18 cellular contexts compared by ENCODE assay signal in the genomic region with DNA sequence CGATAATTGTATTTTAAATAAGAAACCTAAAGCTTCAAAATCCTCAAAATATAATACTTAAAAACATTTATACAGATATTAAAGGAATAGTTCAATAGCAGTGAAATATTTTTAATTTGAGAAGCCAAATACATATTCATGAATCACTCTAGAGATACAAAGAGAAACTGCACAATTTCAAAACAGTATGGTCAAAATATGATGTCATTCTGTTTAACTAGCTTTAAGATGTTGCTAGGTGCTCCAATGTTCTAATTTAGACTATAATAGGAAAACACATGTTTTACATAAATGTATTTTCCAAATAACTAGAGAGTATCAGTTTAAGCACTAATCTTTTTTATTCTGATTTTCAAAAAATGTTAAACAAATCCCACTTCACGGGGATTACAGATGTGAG. TPM values are rescaled to one million over a fixed set of nuclear protein-coding genes. Genes with fewer than 3 reads are reported as not detected.
DNase-seq lines count a peak whose midpoint lies in the region; ATAC-seq and TF ChIP-seq lines count a peak whose summit lies in the region.
"Had no signal": no experiment of that assay in that cellular context is flagged by ENCODE, and none has a peak within 500 bp of the region (broad histone marks: within the 10 kb centered on the region; RNA-seq: fewer than 3 reads in every experiment).

No MANE protein-coding gene starts in this region.

- intact Hi-C loops in CD4-positive, alpha-beta memory T cell (cut with micrococcal nuclease): no loop called here

- H3K4me1 ChIP-seq in CD4-positive, alpha-beta memory T cell (ENCODE audit: insufficient read depth, low read length): peaks cover 57% of the 10 kb centered on the region
- H3K4me1 ChIP-seq: prostate gland had no signal

- H3K36me3 Mint-ChIP-seq in activated T-cell treated with anti-CD3 and anti-CD28 coated beads, Interleukin-2, amount 50 U/mL, for 4 hours (ENCODE audit: insufficient read depth): no peaks in the 10 kb centered on the region
- peaks cover 0 to 3% of the 10 kb centered on the region in 2 donors for H3K36me3 Mint-ChIP-seq in CD4-positive, alpha-beta memory T cell
- peaks cover 0 to 4% (median 0%) of the 10 kb centered on the region in 3 donors for H3K36me3 Mint-ChIP-seq in immature natural killer cell

- no peak for DNase-seq in activated T-cell treated with anti-CD3 and anti-CD28 coated beads, Interleukin-2, amount 50 U/mL, for 4 hours
- DNase-seq in activated T-cell treated with anti-CD3 and anti-CD28 coated beads for 4 hours (no peak), NB4 (ENCODE audit: low read depth) (peak; percentile 41), immature natural killer cell (no peak), hippocampal formation (lab: John Stamatoyannopoulos, UW) (no peak), SW 1271 (lab: John Stamatoyannopoulos, UW) (no peak)
- DNase-seq in CD4-positive, alpha-beta memory T cell: no peak
- DNase-seq: activated CD4-positive, alpha-beta T cell treated with anti-CD3 and anti-CD28 coated beads, Interleukin-2, amount 50 U/mL, for 48 hours; COR-L47; NCI-H1105; NCI-H524; stimulated activated naive CD4-positive, alpha-beta T cell; tibial artery had no signal

- peaks cover 57% of the 10 kb centered on the region for H3K4me1 Mint-ChIP-seq in activated T-cell treated with anti-CD3 and anti-CD28 coated beads, Interleukin-2, amount 50 U/mL, for 4 hours (ENCODE audit: low read depth)
- peaks cover 37 to 64% (median 52%) of the 10 kb centered on the region in 4 donors for H3K4me1 Mint-ChIP-seq in CD4-positive, alpha-beta memory T cell
- H3K4me1 Mint-ChIP-seq in immature natural killer cell: peaks cover 71 to 75% of the 10 kb centered on the region in 2 donors

- no peak for TF ChIP-seq CTCF in NB4 (IDR thresholded peaks at IDR 0.05; ENCODE audit: low read depth, low read length)

- no peaks in the 10 kb centered on the region for H3K9me3 Mint-ChIP-seq in activated T-cell treated with anti-CD3 and anti-CD28 coated beads, Interleukin-2, amount 50 U/mL, for 4 hours
- H3K9me3 Mint-ChIP-seq in CD4-positive, alpha-beta memory T cell: peaks cover 0 to 1% (median 0%) of the 10 kb centered on the region in 8 donors
- no peaks in the 10 kb centered on the region for H3K9me3 Mint-ChIP-seq in immature natural killer cell

- H3K27ac ChIP-seq in CD4-positive, alpha-beta memory T cell (ENCODE audit: low read depth, low read length): no peak overlapping the region
- H3K27ac ChIP-seq: KMS-11, prostate gland, tibial artery, VCaP had no signal

- H3K4me3 ChIP-seq in CD4-positive, alpha-beta memory T cell (ENCODE audit: low read length in 2 of 2): no peak overlapping the region
- no peak overlapping the region for H3K4me3 ChIP-seq in NB4 (ENCODE audit: low read depth, low read length)
- H3K4me3 ChIP-seq: prostate gland, skin epidermis, tibial artery had no signal

- H3K36me3 ChIP-seq in CD4-positive, alpha-beta memory T cell (ENCODE audit: insufficient read depth, low read length): no peaks in the 10 kb centered on the region
- H3K36me3 ChIP-seq: prostate gland, tibial artery had no signal

- peak overlapping the region; percentile 13 for H3K4me3 Mint-ChIP-seq in activated T-cell treated with anti-CD3 and anti-CD28 coated beads, Interleukin-2, amount 50 U/mL, for 4 hours
- peak overlapping the region in 3 of 8 donors; percentile 30 to 87 (median 65) for H3K4me3 Mint-ChIP-seq in CD4-positive, alpha-beta memory T cell
- peak overlapping the region; percentile 56 to 76 (median 63) for H3K4me3 Mint-ChIP-seq in immature natural killer cell

- peak overlapping the region; percentile 56 to 98 (median 96) for H3K27ac Mint-ChIP-seq in CD4-positive, alpha-beta memory T cell
- peak overlapping the region; percentile 51 to 97 (median 96) for H3K27ac Mint-ChIP-seq in immature natural killer cell

- H3K9me3 ChIP-seq in CD4-positive, alpha-beta memory T cell (ENCODE audit: control insufficient read depth in 1 of 2, low read length in 2 of 2): no peaks in the 10 kb centered on the region
- H3K9me3 ChIP-seq: prostate gland, tibial artery had no signal

- H3K27me3 ChIP-seq in CD4-positive, alpha-beta memory T cell (ENCODE audit: insufficient read depth, low read length): no peaks in the 10 kb centered on the region

- TF ChIP-seq POLR2A in NB4 (IDR thresholded peaks at IDR 0.05; ENCODE audit: extremely low read depth, insufficient read length): no peak

- ATAC-seq in activated T-cell treated with anti-CD3 and anti-CD28 coated beads, Interleukin-2, amount 50 U/mL, for 4 hours: no peak
- ATAC-seq in GM19452 (IDR thresholded peaks at IDR 0.05; ENCODE audit: unreplicated experiment): no peak

- CTCF ChIA-PET in CD4-positive, alpha-beta memory T cell (lab: Charles Lee; ENCODE audit: partially characterized antibody): interaction anchor here (1.9 to 5.7 kb wide), 3 partner anchors 18 to 100 kb away, joined by 7 to 116 read pairs (median 36); no protein-coding TSS in a partner anchor

- no peaks in the 10 kb centered on the region for H3K27me3 Mint-ChIP-seq in activated T-cell treated with anti-CD3 and anti-CD28 coated beads, Interleukin-2, amount 50 U/mL, for 4 hours (ENCODE audit: low read depth)
- no peaks in the 10 kb centered on the region for H3K27me3 Mint-ChIP-seq in CD4-positive, alpha-beta memory T cell
- peaks cover 7 to 19% (median 14%) of the 10 kb centered on the region in 3 donors for H3K27me3 Mint-ChIP-seq in immature natural killer cell (ENCODE audit: low read depth in 3 of 3)

- POLR2A ChIA-PET in CD4-positive, alpha-beta memory T cell (lab: Charles Lee; ENCODE audit: partially characterized antibody): interaction anchor here (1.1 to 6.3 kb wide), 4 partner anchors 9 to 48 kb away, joined by 3 to 121 read pairs (median 52); partner anchors contain the start of gene NRROS

RNA-seq across cellular contexts. Expression of gene NRROS, which starts 10.3 kb away (rescaled TPM):
- 10 to 100 TPM; 16.2 to 18.5 (median 18.5) TPM for total RNA-seq in activated T-cell treated with anti-CD3 and anti-CD28 coated beads, Interleukin-2, amount 50 U/mL, for 4 hours
- total RNA-seq in CD4-positive, alpha-beta memory T cell: 10 to 100 TPM; 18.7 to 20.0 TPM
- 1 to 10 TPM; 4.6 to 5.0 TPM for polyA plus RNA-seq in CD4-positive, alpha-beta memory T cell
- polyA plus RNA-seq in immature natural killer cell: 10 to 100 TPM in 1 of 3 donors, 1 to 10 TPM in 2; 6.3 to 14.1 (median 8.0) TPM
